In the genomic region with DNA sequence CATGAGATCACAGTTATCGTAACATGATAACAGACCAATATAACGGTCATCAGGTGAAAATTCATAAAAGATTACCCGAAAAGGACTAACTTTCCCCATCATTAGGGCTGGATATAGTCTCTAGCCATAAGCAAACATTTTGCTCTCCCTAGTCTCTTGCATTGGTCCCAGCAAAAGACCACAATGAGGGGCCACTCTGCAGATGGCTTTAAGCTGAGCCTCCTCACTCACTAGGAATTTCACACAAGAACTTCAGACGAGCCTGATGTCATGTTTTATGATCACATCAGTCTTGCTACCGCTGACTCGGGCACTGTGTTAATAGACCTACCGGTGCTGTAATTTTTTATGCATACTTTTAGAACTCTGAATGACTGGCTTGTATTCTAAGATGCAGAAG, we compare ENCODE assay signal across 1 cellular context.
TF ChIP-seq lines count a peak whose summit lies in the region.

No MANE protein-coding gene starts in this region.

TF ChIP-seq in H1, 55 proteins besides CTCF, POLR2A, EP300 and RAD21:
- TF ChIP-seq SP2 (IDR thresholded peaks at IDR 0.05; ENCODE audit: low read length) (no peak), ZNF274 (IDR thresholded peaks at IDR 0.05; ENCODE audit: borderline replicate concordance, extremely low read depth, low read length) (no peak), SRF (IDR thresholded peaks at IDR 0.05; ENCODE audit: low read depth, low read length) (no peak), GABPA (IDR thresholded peaks at IDR 0.05; ENCODE audit: borderline replicate concordance, insufficient read depth, low read length) (no peak), SP1 (IDR thresholded peaks at IDR 0.05; ENCODE audit: low read depth, low read length) (no peak), SIN3A (conservative IDR thresholded peaks at IDR 0.05 in 1 of 2, IDR thresholded peaks at IDR 0.05 in 1 of 2; ENCODE audit: low read depth in 1 of 2, low read length in 2 of 2) (no peak), EGR1 (IDR thresholded peaks at IDR 0.05; ENCODE audit: borderline replicate concordance, low read depth, low read length) (no peak)
